In genomic region chr16:89324056-89325010, GRCh38 we compare ENCODE assay signal across 9 cellular contexts.
DNase-seq lines count a peak whose midpoint lies in the region; ATAC-seq and TF ChIP-seq lines count a peak whose summit lies in the region.
"Had no signal": no experiment of that assay in that cellular context is flagged by ENCODE, and none has a peak within 500 bp of the region (broad histone marks: within the 10 kb centered on the region; RNA-seq: fewer than 3 reads in every experiment).

No MANE protein-coding gene starts in this region.

- H3K4me3 ChIP-seq in brain microvascular endothelial cell (ENCODE audit: low read depth, low read length) (no peak overlapping the region), psoas muscle (no peak overlapping the region), mesendoderm (ENCODE audit: low read length) (no peak overlapping the region)
- H3K4me3 ChIP-seq: SK-N-MC had no signal

- WGBS in psoas muscle, 3 donors, result 88 to 93% (median 89%) methylated on average over 32 of the region's 32 CpGs
- WGBS in mesendoderm (ENCODE audit: extremely low coverage, insufficient coverage, low lambda C conversion rate), result no CpG with 5 or more reads among the region's 32 CpGs

- H3K56ac ChIP-seq in mesendoderm (ENCODE audit: low read length), result no peak overlapping the region

- peaks cover 2% of the 10 kb centered on the region for H3K36me3 ChIP-seq in brain microvascular endothelial cell (replicated peaks)
- no peaks in the 10 kb centered on the region for H3K36me3 ChIP-seq in psoas muscle (ENCODE audit: insufficient read depth in 1 of 2, low read depth in 1 of 2)
- no peaks in the 10 kb centered on the region for H3K36me3 ChIP-seq in mesendoderm (ENCODE audit: control insufficient read depth, insufficient read depth, low read length)

- no peak for TF ChIP-seq CTCF in brain microvascular endothelial cell (IDR thresholded peaks at IDR 0.05; ENCODE audit: low read depth, low read length, missing control alignments)
- TF ChIP-seq CTCF in psoas muscle (IDR thresholded peaks at IDR 0.05), result no peak

- no peak overlapping the region for H3K4me2 ChIP-seq in mesendoderm (ENCODE audit: low read length)

- H2BK120ac ChIP-seq in mesendoderm (ENCODE audit: low read depth, low read length), result no peak overlapping the region

- H3K27me3 ChIP-seq in brain microvascular endothelial cell (replicated peaks), result no peaks in the 10 kb centered on the region
- H3K27me3 ChIP-seq in psoas muscle (ENCODE audit: insufficient read depth in 3 of 3, low read length in 2 of 3), result no peaks in the 10 kb centered on the region
- no peaks in the 10 kb centered on the region for H3K27me3 ChIP-seq in mesendoderm (ENCODE audit: insufficient read depth, low read length, poor library complexity)

- peak overlapping the region; percentile 79 for H3K27ac ChIP-seq in brain microvascular endothelial cell
- H3K27ac ChIP-seq in psoas muscle, result peak overlapping the region; percentile 92
- no peak overlapping the region for H3K27ac ChIP-seq in mesendoderm (ENCODE audit: low read depth, low read length)
- H3K27ac ChIP-seq: SK-N-MC had no signal

- H2BK5ac ChIP-seq in mesendoderm (ENCODE audit: low read length), result no peak overlapping the region

- ATAC-seq in psoas muscle, result no peak
- no peak for ATAC-seq in HG03045 (IDR thresholded peaks at IDR 0.05; ENCODE audit: unreplicated experiment)

- no peak overlapping the region for H3K4ac ChIP-seq in mesendoderm (ENCODE audit: low read depth, low read length)

- peaks cover 40% of the 10 kb centered on the region for H3K79me1 ChIP-seq in mesendoderm (ENCODE audit: low read length)

- H3K9me3 ChIP-seq in psoas muscle, result no peaks in the 10 kb centered on the region

- H4K5ac ChIP-seq in mesendoderm (ENCODE audit: low read length), result no peak overlapping the region

- peaks cover 82% of the 10 kb centered on the region for H3K4me1 ChIP-seq in psoas muscle
- H3K4me1 ChIP-seq in mesendoderm (ENCODE audit: control insufficient read depth, low read depth, low read length), result peaks cover 28% of the 10 kb centered on the region

- H3K79me2 ChIP-seq in mesendoderm (ENCODE audit: control insufficient read depth, insufficient read depth, low read length), result peaks cover 90% of the 10 kb centered on the region

- DNase-seq in GM19240 (ENCODE audit: insufficient read length, low spot score) (peak; percentile 62), NCI-H226 (peak; percentile 80), brain microvascular endothelial cell (peak; percentile 85), psoas muscle (peak in 1 of 2 donors; percentile 32), NCI-H1436 treated with DMSO at 0.1 percent for 48 hours (lab: John Stamatoyannopoulos, UW) (no peak), NOMO-1 (lab: John Stamatoyannopoulos, UW; ENCODE audit: unreplicated experiment in 2 of 2) (no peak), mesendoderm (no peak)

- in situ Hi-C loops in brain microvascular endothelial cell (cut with HindIII; ENCODE audit: low pct_ligation_motif_present, low sequenced_read_pairs), result no loop called here

- intact Hi-C loops in psoas muscle (cut with DNase I), result no loop called here

- no peak overlapping the region for H3K23ac ChIP-seq in mesendoderm (ENCODE audit: low read length)

- H3K18ac ChIP-seq in mesendoderm (ENCODE audit: low read length), result no peak overlapping the region

- H2AK5ac ChIP-seq in mesendoderm (ENCODE audit: low read length), result no peak overlapping the region

- H4K8ac ChIP-seq in mesendoderm (ENCODE audit: low read depth, low read length), result no peak overlapping the region

- no peak overlapping the region for H2BK15ac ChIP-seq in mesendoderm (replicated peaks; ENCODE audit: low read depth)

- H3K9ac ChIP-seq in mesendoderm (ENCODE audit: low read length), result no peak overlapping the region

Comparison
In these comparisons a context has a peak if more than half of its experiments do, and no peak if none do; other contexts are left out.
1. DNase-seq: peak in GM19240 (single experiment), NCI-H226 (single experiment) and brain microvascular endothelial cell (single experiment); none in NCI-H1436 treated with DMSO at 0.1 percent for 48 hours (single experiment), NOMO-1 (0 of 2) and mesendoderm (single experiment).